In the genomic region with DNA sequence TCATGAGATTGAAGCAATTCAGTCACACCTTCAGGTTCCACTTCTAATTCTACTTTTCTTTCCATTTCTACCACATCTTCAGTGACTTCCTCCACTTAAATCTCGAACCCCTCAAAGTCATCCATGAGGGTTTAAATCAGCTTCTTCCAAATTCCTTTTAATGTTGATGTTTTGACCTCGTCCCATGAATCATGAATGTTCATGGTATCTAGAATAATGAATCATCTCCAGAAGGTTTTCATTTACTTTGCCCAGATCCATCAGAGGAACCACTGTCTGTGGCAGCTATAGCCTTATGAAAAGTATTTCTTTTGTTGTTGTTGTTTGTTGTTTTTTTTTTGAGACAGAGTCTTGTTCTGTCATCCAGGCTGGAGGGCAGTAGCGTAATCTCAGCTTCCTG, we compare ENCODE assay signal across 2 cellular contexts.
TF ChIP-seq lines count a peak whose summit lies in the region.

No MANE protein-coding gene starts in this region.

TF ChIP-seq in SK-N-SH, 30 proteins besides CTCF, POLR2A, EP300 and RAD21 (continued from another document):
- TF ChIP-seq, protein P1, sequence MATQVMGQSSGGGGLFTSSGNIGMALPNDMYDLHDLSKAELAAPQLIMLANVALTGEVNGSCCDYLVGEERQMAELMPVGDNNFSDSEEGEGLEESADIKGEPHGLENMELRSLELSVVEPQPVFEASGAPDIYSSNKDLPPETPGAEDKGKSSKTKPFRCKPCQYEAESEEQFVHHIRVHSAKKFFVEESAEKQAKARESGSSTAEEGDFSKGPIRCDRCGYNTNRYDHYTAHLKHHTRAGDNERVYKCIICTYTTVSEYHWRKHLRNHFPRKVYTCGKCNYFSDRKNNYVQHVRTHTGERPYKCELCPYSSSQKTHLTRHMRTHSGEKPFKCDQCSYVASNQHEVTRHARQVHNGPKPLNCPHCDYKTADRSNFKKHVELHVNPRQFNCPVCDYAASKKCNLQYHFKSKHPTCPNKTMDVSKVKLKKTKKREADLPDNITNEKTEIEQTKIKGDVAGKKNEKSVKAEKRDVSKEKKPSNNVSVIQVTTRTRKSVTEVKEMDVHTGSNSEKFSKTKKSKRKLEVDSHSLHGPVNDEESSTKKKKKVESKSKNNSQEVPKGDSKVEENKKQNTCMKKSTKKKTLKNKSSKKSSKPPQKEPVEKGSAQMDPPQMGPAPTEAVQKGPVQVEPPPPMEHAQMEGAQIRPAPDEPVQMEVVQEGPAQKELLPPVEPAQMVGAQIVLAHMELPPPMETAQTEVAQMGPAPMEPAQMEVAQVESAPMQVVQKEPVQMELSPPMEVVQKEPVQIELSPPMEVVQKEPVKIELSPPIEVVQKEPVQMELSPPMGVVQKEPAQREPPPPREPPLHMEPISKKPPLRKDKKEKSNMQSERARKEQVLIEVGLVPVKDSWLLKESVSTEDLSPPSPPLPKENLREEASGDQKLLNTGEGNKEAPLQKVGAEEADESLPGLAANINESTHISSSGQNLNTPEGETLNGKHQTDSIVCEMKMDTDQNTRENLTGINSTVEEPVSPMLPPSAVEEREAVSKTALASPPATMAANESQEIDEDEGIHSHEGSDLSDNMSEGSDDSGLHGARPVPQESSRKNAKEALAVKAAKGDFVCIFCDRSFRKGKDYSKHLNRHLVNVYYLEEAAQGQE (IDR thresholded peaks at IDR 0.05; ENCODE audit: low read depth, low read length): no peak
- no peak for TF ChIP-seq GABPA (IDR thresholded peaks at IDR 0.05; ENCODE audit: low read depth)
- TF ChIP-seq NRF1 (IDR thresholded peaks at IDR 0.05; ENCODE audit: low read depth, low read length): no peak
- no peak for TF ChIP-seq SIN3A (IDR thresholded peaks at IDR 0.05; ENCODE audit: borderline replicate concordance, low read depth, low read length)

TF ChIP-seq in SK-N-SH treated with all-trans-retinoic acid at 6 μM for 48 hours, 23 proteins besides CTCF, POLR2A, EP300 and RAD21:
- TF ChIP-seq, protein P2, sequence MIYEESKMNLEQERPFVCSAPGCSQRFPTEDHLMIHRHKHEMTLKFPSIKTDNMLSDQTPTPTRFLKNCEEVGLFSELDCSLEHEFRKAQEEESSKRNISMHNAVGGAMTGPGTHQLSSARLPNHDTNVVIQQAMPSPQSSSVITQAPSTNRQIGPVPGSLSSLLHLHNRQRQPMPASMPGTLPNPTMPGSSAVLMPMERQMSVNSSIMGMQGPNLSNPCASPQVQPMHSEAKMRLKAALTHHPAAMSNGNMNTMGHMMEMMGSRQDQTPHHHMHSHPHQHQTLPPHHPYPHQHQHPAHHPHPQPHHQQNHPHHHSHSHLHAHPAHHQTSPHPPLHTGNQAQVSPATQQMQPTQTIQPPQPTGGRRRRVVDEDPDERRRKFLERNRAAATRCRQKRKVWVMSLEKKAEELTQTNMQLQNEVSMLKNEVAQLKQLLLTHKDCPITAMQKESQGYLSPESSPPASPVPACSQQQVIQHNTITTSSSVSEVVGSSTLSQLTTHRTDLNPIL (CRISPR knock-in tag; IDR thresholded peaks at IDR 0.05; ENCODE audit: low read depth): no peak
- TF ChIP-seq TCF4 (CRISPR knock-in tag; IDR thresholded peaks at IDR 0.05; ENCODE audit: borderline replicate concordance) (no peak), RARB (CRISPR knock-in tag; IDR thresholded peaks at IDR 0.05) (no peak), ISL1 (CRISPR knock-in tag; IDR thresholded peaks at IDR 0.05) (no peak), ZFP30 (CRISPR knock-in tag; IDR thresholded peaks at IDR 0.05) (no peak), GLIS3 (CRISPR knock-in tag; IDR thresholded peaks at IDR 0.05) (no peak), CSDC2 (CRISPR knock-in tag; IDR thresholded peaks at IDR 0.05) (no peak), ESRRG (CRISPR knock-in tag; IDR thresholded peaks at IDR 0.05) (no peak), ZNF565 (CRISPR knock-in tag; conservative IDR thresholded peaks at IDR 0.05; ENCODE audit: low read depth) (no peak), BACH2 (CRISPR knock-in tag; IDR thresholded peaks at IDR 0.05; ENCODE audit: borderline replicate concordance) (no peak), SNAI2 (CRISPR knock-in tag; IDR thresholded peaks at IDR 0.05) (no peak), TOX (CRISPR knock-in tag; IDR thresholded peaks at IDR 0.05; ENCODE audit: borderline replicate concordance) (no peak), PPARA (CRISPR knock-in tag; IDR thresholded peaks at IDR 0.05; ENCODE audit: borderline replicate concordance) (no peak), OSR1 (CRISPR knock-in tag; IDR thresholded peaks at IDR 0.05) (no peak), ARNTL (CRISPR knock-in tag; IDR thresholded peaks at IDR 0.05; ENCODE audit: borderline replicate concordance, low read depth) (no peak), ZNF70 (CRISPR knock-in tag; IDR thresholded peaks at IDR 0.05) (no peak), ZFP3 (CRISPR knock-in tag; IDR thresholded peaks at IDR 0.05) (no peak)
- TF ChIP-seq, protein P3, sequence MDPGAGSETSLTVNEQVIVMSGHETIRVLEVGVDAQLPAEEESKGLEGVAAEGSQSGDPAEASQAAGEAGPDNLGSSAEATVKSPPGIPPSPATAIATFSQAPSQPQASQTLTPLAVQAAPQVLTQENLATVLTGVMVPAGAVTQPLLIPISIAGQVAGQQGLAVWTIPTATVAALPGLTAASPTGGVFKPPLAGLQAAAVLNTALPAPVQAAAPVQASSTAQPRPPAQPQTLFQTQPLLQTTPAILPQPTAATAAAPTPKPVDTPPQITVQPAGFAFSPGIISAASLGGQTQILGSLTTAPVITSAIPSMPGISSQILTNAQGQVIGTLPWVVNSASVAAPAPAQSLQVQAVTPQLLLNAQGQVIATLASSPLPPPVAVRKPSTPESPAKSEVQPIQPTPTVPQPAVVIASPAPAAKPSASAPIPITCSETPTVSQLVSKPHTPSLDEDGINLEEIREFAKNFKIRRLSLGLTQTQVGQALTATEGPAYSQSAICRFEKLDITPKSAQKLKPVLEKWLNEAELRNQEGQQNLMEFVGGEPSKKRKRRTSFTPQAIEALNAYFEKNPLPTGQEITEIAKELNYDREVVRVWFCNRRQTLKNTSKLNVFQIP (CRISPR knock-in tag; IDR thresholded peaks at IDR 0.05; ENCODE audit: borderline replicate concordance, low read depth): no peak
- TF ChIP-seq, protein P4, sequence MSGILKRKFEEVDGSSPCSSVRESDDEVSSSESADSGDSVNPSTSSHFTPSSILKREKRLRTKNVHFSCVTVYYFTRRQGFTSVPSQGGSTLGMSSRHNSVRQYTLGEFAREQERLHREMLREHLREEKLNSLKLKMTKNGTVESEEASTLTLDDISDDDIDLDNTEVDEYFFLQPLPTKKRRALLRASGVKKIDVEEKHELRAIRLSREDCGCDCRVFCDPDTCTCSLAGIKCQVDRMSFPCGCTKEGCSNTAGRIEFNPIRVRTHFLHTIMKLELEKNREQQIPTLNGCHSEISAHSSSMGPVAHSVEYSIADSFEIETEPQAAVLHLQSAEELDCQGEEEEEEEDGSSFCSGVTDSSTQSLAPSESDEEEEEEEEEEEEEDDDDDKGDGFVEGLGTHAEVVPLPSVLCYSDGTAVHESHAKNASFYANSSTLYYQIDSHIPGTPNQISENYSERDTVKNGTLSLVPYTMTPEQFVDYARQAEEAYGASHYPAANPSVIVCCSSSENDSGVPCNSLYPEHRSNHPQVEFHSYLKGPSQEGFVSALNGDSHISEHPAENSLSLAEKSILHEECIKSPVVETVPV (CRISPR knock-in tag; IDR thresholded peaks at IDR 0.05): no peak
- TF ChIP-seq, protein P5, sequence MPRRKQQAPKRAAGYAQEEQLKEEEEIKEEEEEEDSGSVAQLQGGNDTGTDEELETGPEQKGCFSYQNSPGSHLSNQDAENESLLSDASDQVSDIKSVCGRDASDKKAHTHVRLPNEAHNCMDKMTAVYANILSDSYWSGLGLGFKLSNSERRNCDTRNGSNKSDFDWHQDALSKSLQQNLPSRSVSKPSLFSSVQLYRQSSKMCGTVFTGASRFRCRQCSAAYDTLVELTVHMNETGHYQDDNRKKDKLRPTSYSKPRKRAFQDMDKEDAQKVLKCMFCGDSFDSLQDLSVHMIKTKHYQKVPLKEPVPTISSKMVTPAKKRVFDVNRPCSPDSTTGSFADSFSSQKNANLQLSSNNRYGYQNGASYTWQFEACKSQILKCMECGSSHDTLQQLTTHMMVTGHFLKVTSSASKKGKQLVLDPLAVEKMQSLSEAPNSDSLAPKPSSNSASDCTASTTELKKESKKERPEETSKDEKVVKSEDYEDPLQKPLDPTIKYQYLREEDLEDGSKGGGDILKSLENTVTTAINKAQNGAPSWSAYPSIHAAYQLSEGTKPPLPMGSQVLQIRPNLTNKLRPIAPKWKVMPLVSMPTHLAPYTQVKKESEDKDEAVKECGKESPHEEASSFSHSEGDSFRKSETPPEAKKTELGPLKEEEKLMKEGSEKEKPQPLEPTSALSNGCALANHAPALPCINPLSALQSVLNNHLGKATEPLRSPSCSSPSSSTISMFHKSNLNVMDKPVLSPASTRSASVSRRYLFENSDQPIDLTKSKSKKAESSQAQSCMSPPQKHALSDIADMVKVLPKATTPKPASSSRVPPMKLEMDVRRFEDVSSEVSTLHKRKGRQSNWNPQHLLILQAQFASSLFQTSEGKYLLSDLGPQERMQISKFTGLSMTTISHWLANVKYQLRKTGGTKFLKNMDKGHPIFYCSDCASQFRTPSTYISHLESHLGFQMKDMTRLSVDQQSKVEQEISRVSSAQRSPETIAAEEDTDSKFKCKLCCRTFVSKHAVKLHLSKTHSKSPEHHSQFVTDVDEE (CRISPR knock-in tag; IDR thresholded peaks at IDR 0.05): no peak
